Comparison of ENCODE assay signal across 14 cellular contexts in genomic region chr17:8466873-8467272, GRCh38.
"Had no signal": no experiment of that assay in that cellular context is flagged by ENCODE, and none has a peak within 500 bp of the region (broad histone marks: within the 10 kb centered on the region; RNA-seq: fewer than 3 reads in every experiment).

No MANE protein-coding gene starts in this region.

- H3K4me1 Mint-ChIP-seq: activated CD4-positive, alpha-beta T cell treated with anti-CD3 and anti-CD28 coated beads, Interleukin-2, amount 10 ng/mL, durations not matched to agents 24 days and 14 days; activated naive CD4-positive, alpha-beta T cell treated with anti-CD3 and anti-CD28 coated beads, Interleukin-2, amount 10 ng/mL, durations not matched to agents 7 days and 5 days had no signal

- H3K27ac ChIP-seq: parathyroid adenoma, thyroid gland had no signal

- H3K27me3 Mint-ChIP-seq: activated CD4-positive, alpha-beta T cell treated with anti-CD3 and anti-CD28 coated beads, Interleukin-2, amount 10 ng/mL, durations not matched to agents 24 days and 14 days; activated naive CD4-positive, alpha-beta T cell treated with anti-CD3 and anti-CD28 coated beads, Interleukin-2, amount 10 ng/mL, durations not matched to agents 7 days and 5 days; central memory CD8-positive, alpha-beta T cell; T-cell had no signal

- DNase-seq: activated CD4-positive, alpha-beta T cell treated with anti-CD3 and anti-CD28 coated beads, Interleukin-2, amount 10 ng/mL, durations not matched to agents 24 days and 14 days; activated naive CD4-positive, alpha-beta T cell treated with anti-CD3 and anti-CD28 coated beads, Interleukin-2, amount 10 ng/mL, durations not matched to agents 7 days and 5 days; erythroblast; hippocampal formation; kidney glomerular epithelial cell; retina; small intestine; T-cell; T1000; thyroid gland had no signal

- H3K9me3 Mint-ChIP-seq: activated CD4-positive, alpha-beta T cell treated with anti-CD3 and anti-CD28 coated beads, Interleukin-2, amount 10 ng/mL, durations not matched to agents 24 days and 14 days; activated naive CD4-positive, alpha-beta T cell treated with anti-CD3 and anti-CD28 coated beads, Interleukin-2, amount 10 ng/mL, durations not matched to agents 7 days and 5 days; activated T-helper 2 cell treated with anti-CD3 and anti-CD28 coated beads, Interferon-gamma antibody, Interleukin-2, Interleukin-4, amounts not matched to agents 10 μg/mL and 5 μg/mL and 100 μg/mL, durations not matched to agents 14 hours and 24 hours and 36 hours; central memory CD8-positive, alpha-beta T cell; T-cell; WTC11 had no signal

- H3K9me3 ChIP-seq: thyroid gland had no signal

- H3K27me3 ChIP-seq: thyroid gland had no signal

- H2AFZ ChIP-seq: parathyroid adenoma had no signal

- H3K27ac Mint-ChIP-seq: activated CD4-positive, alpha-beta T cell treated with anti-CD3 and anti-CD28 coated beads, Interleukin-2, amount 10 ng/mL, durations not matched to agents 24 days and 14 days; activated naive CD4-positive, alpha-beta T cell treated with anti-CD3 and anti-CD28 coated beads, Interleukin-2, amount 10 ng/mL, durations not matched to agents 7 days and 5 days; activated T-helper 2 cell treated with anti-CD3 and anti-CD28 coated beads, Interferon-gamma antibody, Interleukin-2, Interleukin-4, amounts not matched to agents 10 μg/mL and 5 μg/mL and 100 μg/mL, durations not matched to agents 14 hours and 24 hours and 36 hours; T-cell; WTC11 had no signal

- H3K4me3 ChIP-seq: thyroid gland had no signal

- ATAC-seq: T-cell, WTC11 had no signal

- H3K9ac ChIP-seq: parathyroid adenoma had no signal

- H3K4me3 Mint-ChIP-seq: activated CD4-positive, alpha-beta T cell treated with anti-CD3 and anti-CD28 coated beads, Interleukin-2, amount 10 ng/mL, durations not matched to agents 24 days and 14 days; activated naive CD4-positive, alpha-beta T cell treated with anti-CD3 and anti-CD28 coated beads, Interleukin-2, amount 10 ng/mL, durations not matched to agents 7 days and 5 days; central memory CD8-positive, alpha-beta T cell; T-cell; WTC11 had no signal
